Comparison of ENCODE assay signal across 23 cellular contexts in the genomic region with DNA sequence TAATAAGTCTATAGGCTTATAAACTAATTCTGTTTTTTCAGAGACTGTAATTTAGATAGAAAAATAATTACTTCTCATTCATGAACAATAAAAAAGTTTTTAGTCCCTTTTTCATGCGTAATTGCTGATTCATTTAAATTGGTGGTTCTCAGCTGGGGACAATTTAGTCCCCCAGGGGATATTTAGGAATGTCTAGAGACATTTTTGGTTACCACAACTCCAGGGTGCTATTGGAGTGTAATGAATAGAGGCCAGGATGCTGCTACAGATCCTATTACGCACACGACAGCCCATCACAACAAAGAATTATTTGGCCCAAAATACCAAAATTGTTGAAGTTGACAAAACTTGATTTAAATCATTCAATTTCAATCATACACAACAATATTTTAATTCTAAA. TPM values are rescaled to one million over a fixed set of nuclear protein-coding genes. Genes with fewer than 3 reads are reported as not detected.
DNase-seq lines count a peak whose midpoint lies in the region; ATAC-seq and TF ChIP-seq lines count a peak whose summit lies in the region.
"Had no signal": no experiment of that assay in that cellular context is flagged by ENCODE, and none has a peak within 500 bp of the region (broad histone marks: within the 10 kb centered on the region; RNA-seq: fewer than 3 reads in every experiment).

No MANE protein-coding gene starts in this region.

- peaks cover 17% of the 10 kb centered on the region for H3K4me1 ChIP-seq in HUES64 (ENCODE audit: insufficient read depth, low read length)
- H3K4me1 ChIP-seq in adipocyte (ENCODE audit: control insufficient read depth, insufficient read depth, low read length) = no peaks in the 10 kb centered on the region
- H3K4me1 ChIP-seq: ascending aorta, BE2C, colonic mucosa, right lobe of liver, SJSA1, transverse colon had no signal

- H3K27me3 ChIP-seq in HUES64 (ENCODE audit: insufficient read depth, low read length) (no peaks in the 10 kb centered on the region), adipocyte (replicated peaks; ENCODE audit: control insufficient read depth, insufficient read depth, low read length) (no peaks in the 10 kb centered on the region)
- H3K27me3 ChIP-seq: ascending aorta, BE2C, colonic mucosa, right lobe of liver, SJSA1, transverse colon had no signal

- H3K27ac ChIP-seq in HUES64 (ENCODE audit: low read depth, low read length) = peak overlapping the region; percentile 21; the same call in 1 of the 2 replicates
- H3K27ac ChIP-seq: ascending aorta, colonic mucosa, PC-9, right lobe of liver, SJSA1, transverse colon had no signal

- intact Hi-C loops in MCF 10A (cut with micrococcal nuclease) = no loop called here

- TF ChIP-seq CTCF in AG10803 (conservative IDR thresholded peaks at IDR 0.05; ENCODE audit: low read length) (no peak), MCF 10A (IDR thresholded peaks at IDR 0.05; ENCODE audit: unreplicated experiment) (no peak)

- H3K27ac Mint-ChIP-seq in MCF 10A (ENCODE audit: low read depth, unreplicated experiment) = no peak overlapping the region
- no peak overlapping the region for H3K27ac Mint-ChIP-seq in stimulated activated effector memory CD8-positive, alpha-beta T cell treated with anti-CD3 and anti-CD28 coated beads, Interleukin-12 subunit alpha, Interleukin-12 subunit beta, amount 100 ng/mL, for 72 hours
- H3K27ac Mint-ChIP-seq: activated naive CD4-positive, alpha-beta T cell treated with anti-CD3 and anti-CD28 coated beads, Interleukin-2, amount 50 U/mL, for 72 hours; activated T-helper 1 cell treated with anti-CD3 and anti-CD28 coated beads, Interleukin-12 subunit alpha, Interleukin-12 subunit beta, Interleukin-2, Interleukin-4 antibody, amounts not matched to agents 30 ng/mL and 10 ng/mL and 1 ng/mL, durations not matched to agents 14 hours and 24 hours and 36 hours; T-helper 17 cell had no signal

- H3K9me3 Mint-ChIP-seq in MCF 10A (ENCODE audit: unreplicated experiment) = no peaks in the 10 kb centered on the region
- H3K9me3 Mint-ChIP-seq in stimulated activated effector memory CD8-positive, alpha-beta T cell treated with anti-CD3 and anti-CD28 coated beads, Interleukin-12 subunit alpha, Interleukin-12 subunit beta, amount 100 ng/mL, for 72 hours = no peaks in the 10 kb centered on the region
- H3K9me3 Mint-ChIP-seq: activated naive CD4-positive, alpha-beta T cell treated with anti-CD3 and anti-CD28 coated beads, Interleukin-2, amount 50 U/mL, for 72 hours; activated T-helper 1 cell treated with anti-CD3 and anti-CD28 coated beads, Interleukin-12 subunit alpha, Interleukin-12 subunit beta, Interleukin-2, Interleukin-4 antibody, amounts not matched to agents 30 ng/mL and 10 ng/mL and 1 ng/mL, durations not matched to agents 14 hours and 24 hours and 36 hours had no signal

- H3K4me1 Mint-ChIP-seq in MCF 10A (ENCODE audit: insufficient read depth, unreplicated experiment) = no peaks in the 10 kb centered on the region
- H3K4me1 Mint-ChIP-seq in stimulated activated effector memory CD8-positive, alpha-beta T cell treated with anti-CD3 and anti-CD28 coated beads, Interleukin-12 subunit alpha, Interleukin-12 subunit beta, amount 100 ng/mL, for 72 hours = no peaks in the 10 kb centered on the region
- H3K4me1 Mint-ChIP-seq: T-helper 17 cell had no signal

- peaks cover 13% of the 10 kb centered on the region for H3K36me3 Mint-ChIP-seq in MCF 10A (ENCODE audit: insufficient read depth, unreplicated experiment)
- H3K36me3 Mint-ChIP-seq in stimulated activated effector memory CD8-positive, alpha-beta T cell treated with anti-CD3 and anti-CD28 coated beads, Interleukin-12 subunit alpha, Interleukin-12 subunit beta, amount 100 ng/mL, for 72 hours = peaks cover 33% of the 10 kb centered on the region
- H3K36me3 Mint-ChIP-seq: activated naive CD4-positive, alpha-beta T cell treated with anti-CD3 and anti-CD28 coated beads, Interleukin-2, amount 50 U/mL, for 72 hours had no signal

- no peak overlapping the region for H3K4me3 ChIP-seq in AG10803 (ENCODE audit: low read length)
- no peak overlapping the region for H3K4me3 ChIP-seq in HUES64 (ENCODE audit: low read length)
- H3K4me3 ChIP-seq in adipocyte (ENCODE audit: low read length) = no peak overlapping the region
- H3K4me3 ChIP-seq: ascending aorta, colonic mucosa, PC-9, right lobe of liver, SJSA1, transverse colon had no signal

- H3K9me3 ChIP-seq in HUES64 (ENCODE audit: insufficient read depth, low read depth, low read length) = no peaks in the 10 kb centered on the region
- H3K9me3 ChIP-seq in adipocyte (ENCODE audit: control insufficient read depth, low read length) = no peaks in the 10 kb centered on the region
- H3K9me3 ChIP-seq: ascending aorta, BE2C, colonic mucosa, right lobe of liver, SJSA1, transverse colon had no signal

- H3K27me3 Mint-ChIP-seq in MCF 10A (ENCODE audit: insufficient read depth, unreplicated experiment) = no peaks in the 10 kb centered on the region
- H3K27me3 Mint-ChIP-seq: T-helper 17 cell had no signal

- WGBS in HUES64 = 76% methylated on average over 3 of the region's 3 CpGs

- peak; percentile 20 for DNase-seq in AG10803 (ENCODE audit: low read depth)
- DNase-seq in adipocyte (ENCODE audit: low read depth) = peak; percentile 1
- peak; percentile 49 for DNase-seq in foreskin melanocyte
- no peak for DNase-seq in MCF 10A (ENCODE audit: unreplicated experiment)
- DNase-seq in activated naive CD4-positive, alpha-beta T cell (lab: John Stamatoyannopoulos, UW) = no peak
- DNase-seq in stimulated activated effector memory CD8-positive, alpha-beta T cell treated with anti-CD3 and anti-CD28 coated beads, Interleukin-12 subunit alpha, Interleukin-12 subunit beta, amount 100 ng/mL, for 72 hours (ENCODE audit: low spot score in 2 of 2) = no peak
- DNase-seq: activated CD4-positive, alpha-beta T cell treated with anti-CD3 and anti-CD28 coated beads for 48 hours; BE2C; colonic mucosa; DMS79; head of caudate nucleus; NCI-H187; NCI-H345; PC-9; right lobe of liver; T-helper 17 cell; transverse colon had no signal

- POLR2A ChIA-PET in MCF 10A (lab: Yijun Ruan, JAX) = interaction anchor here (0.7 to 1.4 kb wide), 2 partner anchors 13 to 21 kb away, joined by 3 read pairs; no protein-coding TSS in a partner anchor

- no peak overlapping the region for H3K4me3 Mint-ChIP-seq in MCF 10A (ENCODE audit: unreplicated experiment)
- no peak overlapping the region for H3K4me3 Mint-ChIP-seq in stimulated activated effector memory CD8-positive, alpha-beta T cell treated with anti-CD3 and anti-CD28 coated beads, Interleukin-12 subunit alpha, Interleukin-12 subunit beta, amount 100 ng/mL, for 72 hours
- H3K4me3 Mint-ChIP-seq: activated T-helper 1 cell treated with anti-CD3 and anti-CD28 coated beads, Interleukin-12 subunit alpha, Interleukin-12 subunit beta, Interleukin-2, Interleukin-4 antibody, amounts not matched to agents 30 ng/mL and 10 ng/mL and 1 ng/mL, durations not matched to agents 14 hours and 24 hours and 36 hours; T-helper 17 cell had no signal

- H3K36me3 ChIP-seq in HUES64 (ENCODE audit: insufficient read depth, low read length) (no peaks in the 10 kb centered on the region), adipocyte (ENCODE audit: control insufficient read depth, insufficient read depth, low read length, severe bottlenecking) (peaks cover 22% of the 10 kb centered on the region)
- H3K36me3 ChIP-seq: BE2C, right lobe of liver, SJSA1 had no signal

- H3K9ac ChIP-seq in HUES64 (ENCODE audit: low read depth, low read length) (no peak overlapping the region; the same call in 1 of the 2 replicates), adipocyte (ENCODE audit: low read length) (no peak overlapping the region)

- no peak for ATAC-seq in HG03432 (IDR thresholded peaks at IDR 0.05; ENCODE audit: unreplicated experiment)
- no peak for ATAC-seq in stimulated activated effector memory CD8-positive, alpha-beta T cell treated with anti-CD3 and anti-CD28 coated beads, Interleukin-12 subunit alpha, Interleukin-12 subunit beta, amount 100 ng/mL, for 72 hours
- ATAC-seq: activated naive CD4-positive, alpha-beta T cell treated with anti-CD3 and anti-CD28 coated beads, Interleukin-2, amount 50 U/mL, for 72 hours; right lobe of liver; T-helper 17 cell had no signal

- no TSS peak for BruUV-seq in MCF 10A (replicated peaks; lab: Mats Ljungman, UMichigan)

- CTCF ChIA-PET in MCF 10A (lab: Yijun Ruan, JAX) = interaction anchor here (0.6 kb wide), 3 partner anchors 111 to 273 kb away, joined by 3 read pairs; no protein-coding TSS in a partner anchor

RNA-seq across cellular contexts. Expression of gene VCPKMT, which starts 22.8 kb away (rescaled TPM):
- 8.1 TPM for polyA plus RNA-seq in HUES64 (2013, experiment 1 of 2)
- polyA plus RNA-seq in HUES64 (2013, experiment 2 of 2) = 8.7 TPM
- total RNA-seq in MCF 10A (2022) = 7.2 and 10.4 TPM in 2 replicates
- total RNA-seq: ascending aorta had no signal

Comparison
In these comparisons a context has a peak if more than half of its experiments do, and no peak if none do; other contexts are left out.
1. DNase-seq: peak in AG10803 (single experiment), adipocyte (single experiment) and foreskin melanocyte (single experiment); none in MCF 10A (single experiment), activated naive CD4-positive, alpha-beta T cell (0 of 4) and stimulated activated effector memory CD8-positive, alpha-beta T cell treated with anti-CD3 and anti-CD28 coated beads, Interleukin-12 subunit alpha, Interleukin-12 subunit beta, amount 100 ng/mL, for 72 hours (0 of 2).